ENCODE assay signal across 33 cellular contexts in the genomic region with DNA sequence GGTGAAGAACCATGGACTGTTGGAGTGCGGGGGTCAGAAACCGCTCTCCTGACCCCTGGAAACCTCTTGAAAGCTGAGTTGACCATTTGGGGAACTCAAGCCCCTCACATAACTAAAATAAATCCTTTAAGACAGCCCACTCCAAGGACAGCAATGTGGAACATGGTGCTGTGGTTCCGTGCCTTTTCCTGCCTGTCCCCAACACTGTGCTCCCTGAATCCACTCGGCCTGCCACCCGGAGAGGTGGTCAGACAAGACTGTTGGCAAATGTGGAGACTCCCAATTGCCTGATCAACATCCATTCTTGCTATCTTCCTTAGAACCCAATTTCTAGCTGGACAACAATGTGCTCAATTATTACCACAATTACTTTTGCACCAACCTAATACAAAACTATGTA.
"Had no signal": no experiment of that assay in that cellular context is flagged by ENCODE, and none has a peak within 500 bp of the region (broad histone marks: within the 10 kb centered on the region; RNA-seq: fewer than 3 reads in every experiment).

No MANE protein-coding gene starts in this region.

- DNase-seq: activated B cell treated with CpG ODN at 0.5 μM for 24 hours; activated CD4-positive, alpha-beta T cell treated with anti-CD3 and anti-CD28 coated beads for 48 hours; activated CD4-positive, alpha-beta T cell treated with anti-CD3 and anti-CD28 coated beads, Interleukin-2, amount 50 U/mL, for 1 hour; activated CD4-positive, alpha-beta T cell treated with anti-CD3 and anti-CD28 coated beads, Interleukin-2, amount 50 U/mL, for 48 hours; activated CD8-positive, alpha-beta memory T cell treated with anti-CD3 and anti-CD28 coated beads for 24 hours; activated CD8-positive, alpha-beta T cell treated with anti-CD3 and anti-CD28 coated beads for 36 hours; activated effector memory CD4-positive, alpha-beta T cell treated with Interleukin-2 at 50 U/mL for 16 hours; activated gamma-delta T cell treated with Interleukin-2 at 50 U/mL for 16 hours; activated naive CD4-positive, alpha-beta T cell treated with anti-CD3 and anti-CD28 coated beads for 36 hours; activated naive CD8-positive, alpha-beta T cell treated with anti-CD3 and anti-CD28 coated beads for 36 hours; activated naive CD8-positive, alpha-beta T cell treated with anti-CD3 and anti-CD28 coated beads, Interleukin-2, amount 50 U/mL, for 24 hours; activated T-cell treated with anti-CD3 and anti-CD28 coated beads, Interleukin-2, amount 50 U/mL, for 4 hours; adrenal gland; amygdala; aorta; body of pancreas; caudate nucleus; effector memory CD4-positive, alpha-beta T cell; endodermal cell; foreskin fibroblast; head of caudate nucleus; T-cell; T1000; WERI-Rb-1 had no signal

- H3K27me3 Mint-ChIP-seq: activated B cell treated with CpG ODN at 0.5 μM for 24 hours; activated CD8-positive, alpha-beta T cell treated with anti-CD3 and anti-CD28 coated beads for 36 hours; activated naive CD8-positive, alpha-beta T cell treated with anti-CD3 and anti-CD28 coated beads for 36 hours; activated naive CD8-positive, alpha-beta T cell treated with anti-CD3 and anti-CD28 coated beads, Interleukin-2, amount 50 U/mL, for 24 hours; dendritic cell treated with granulocyte-macrophage colony-stimulating factor and Interleukin-4, amounts not matched to agents 40 ng/mL and 50 ng/mL, for 4 days had no signal

- H3K9me3 Mint-ChIP-seq: activated B cell treated with CpG ODN at 0.5 μM for 24 hours; activated CD8-positive, alpha-beta T cell treated with anti-CD3 and anti-CD28 coated beads for 36 hours; activated naive CD4-positive, alpha-beta T cell treated with anti-CD3 and anti-CD28 coated beads for 36 hours; activated naive CD4-positive, alpha-beta T cell treated with anti-CD3 and anti-CD28 coated beads, Interleukin-2, amount 50 U/mL, for 24 hours; activated naive CD8-positive, alpha-beta T cell treated with anti-CD3 and anti-CD28 coated beads for 36 hours; activated naive CD8-positive, alpha-beta T cell treated with anti-CD3 and anti-CD28 coated beads, Interleukin-2, amount 50 U/mL, for 24 hours; activated T-cell treated with anti-CD3 and anti-CD28 coated beads, Interleukin-2, amount 50 U/mL, for 4 hours; activated T-helper 17 cell treated with anti-CD3 and anti-CD28 coated beads, Interleukin-2, amount 50 U/mL, for 72 hours; endodermal cell; T-cell; T-helper 1 cell treated with Interleukin-12 subunit alpha and Interleukin-12 subunit beta and Interleukin-4 antibody, amounts not matched to agents 30 μg/mL and 1 μg/mL, for 36 hours; T-helper 2 cell treated with Interferon-gamma antibody and Interleukin-4, amounts not matched to agents 5 μg/mL and 100 μg/mL, for 36 hours had no signal

- ATAC-seq: activated CD4-positive, CD25-positive, alpha-beta regulatory T cell treated with anti-CD3 and anti-CD28 coated beads, Interleukin-2, amount 50 U/mL, for 24 hours; activated CD8-positive, alpha-beta T cell treated with anti-CD3 and anti-CD28 coated beads for 36 hours; activated naive CD8-positive, alpha-beta T cell treated with anti-CD3 and anti-CD28 coated beads, Interleukin-2, amount 50 U/mL, for 24 hours; activated T-cell treated with anti-CD3 and anti-CD28 coated beads, Interleukin-2, amount 50 U/mL, for 4 hours; activated T-helper 17 cell treated with anti-CD3 and anti-CD28 coated beads, Interleukin-2, amount 50 U/mL, for 72 hours; body of pancreas; esophagus mucosa; T-cell had no signal

- H3K36me3 Mint-ChIP-seq: activated naive CD4-positive, alpha-beta T cell treated with anti-CD3 and anti-CD28 coated beads, Interleukin-2, amount 50 U/mL, for 24 hours; activated naive CD8-positive, alpha-beta T cell treated with anti-CD3 and anti-CD28 coated beads for 36 hours; T-cell had no signal

- H3K9me3 ChIP-seq: adrenal gland, body of pancreas had no signal

- H3K4me1 ChIP-seq: adrenal gland, body of pancreas had no signal

- H3K36me3 ChIP-seq: adrenal gland, WERI-Rb-1 had no signal

- H3K27me3 ChIP-seq: adrenal gland, body of pancreas had no signal

- H3K27ac ChIP-seq: adrenal gland, body of pancreas, coronary artery, dorsolateral prefrontal cortex, WERI-Rb-1 had no signal

- H3K4me3 Mint-ChIP-seq: activated B cell treated with CpG ODN at 0.5 μM for 24 hours; activated CD8-positive, alpha-beta T cell treated with anti-CD3 and anti-CD28 coated beads for 36 hours; activated naive CD4-positive, alpha-beta T cell treated with anti-CD3 and anti-CD28 coated beads for 36 hours; activated naive CD4-positive, alpha-beta T cell treated with anti-CD3 and anti-CD28 coated beads, Interleukin-2, amount 50 U/mL, for 24 hours; activated naive CD8-positive, alpha-beta T cell treated with anti-CD3 and anti-CD28 coated beads for 36 hours; activated naive CD8-positive, alpha-beta T cell treated with anti-CD3 and anti-CD28 coated beads, Interleukin-2, amount 50 U/mL, for 24 hours; activated T-cell treated with anti-CD3 and anti-CD28 coated beads, Interleukin-2, amount 50 U/mL, for 4 hours; activated T-helper 17 cell treated with anti-CD3 and anti-CD28 coated beads, Interleukin-2, amount 50 U/mL, for 72 hours; dendritic cell treated with granulocyte-macrophage colony-stimulating factor and Interleukin-4, amounts not matched to agents 40 ng/mL and 50 ng/mL, for 4 days; endodermal cell; T-cell; T-helper 1 cell treated with Interleukin-12 subunit alpha and Interleukin-12 subunit beta and Interleukin-4 antibody, amounts not matched to agents 30 μg/mL and 1 μg/mL, for 36 hours; T-helper 2 cell treated with Interferon-gamma antibody and Interleukin-4, amounts not matched to agents 5 μg/mL and 100 μg/mL, for 36 hours had no signal

- H3K4me3 ChIP-seq: adrenal gland, body of pancreas, coronary artery, dorsolateral prefrontal cortex had no signal

- H3K27ac Mint-ChIP-seq: activated B cell treated with CpG ODN at 0.5 μM for 24 hours; activated CD8-positive, alpha-beta T cell treated with anti-CD3 and anti-CD28 coated beads for 36 hours; activated naive CD4-positive, alpha-beta T cell treated with anti-CD3 and anti-CD28 coated beads for 36 hours; activated naive CD4-positive, alpha-beta T cell treated with anti-CD3 and anti-CD28 coated beads, Interleukin-2, amount 50 U/mL, for 24 hours; activated naive CD8-positive, alpha-beta T cell treated with anti-CD3 and anti-CD28 coated beads for 36 hours; activated naive CD8-positive, alpha-beta T cell treated with anti-CD3 and anti-CD28 coated beads, Interleukin-2, amount 50 U/mL, for 24 hours; activated T-helper 17 cell treated with anti-CD3 and anti-CD28 coated beads, Interleukin-2, amount 50 U/mL, for 72 hours; dendritic cell treated with granulocyte-macrophage colony-stimulating factor and Interleukin-4, amounts not matched to agents 40 ng/mL and 50 ng/mL, for 4 days; endodermal cell; T-cell; T-helper 1 cell treated with Interleukin-12 subunit alpha and Interleukin-12 subunit beta and Interleukin-4 antibody, amounts not matched to agents 30 μg/mL and 1 μg/mL, for 36 hours; T-helper 2 cell treated with Interferon-gamma antibody and Interleukin-4, amounts not matched to agents 5 μg/mL and 100 μg/mL, for 36 hours had no signal

- H3K4me1 Mint-ChIP-seq: activated B cell treated with CpG ODN at 0.5 μM for 24 hours; activated naive CD4-positive, alpha-beta T cell treated with anti-CD3 and anti-CD28 coated beads, Interleukin-2, amount 50 U/mL, for 24 hours; activated naive CD8-positive, alpha-beta T cell treated with anti-CD3 and anti-CD28 coated beads for 36 hours; activated naive CD8-positive, alpha-beta T cell treated with anti-CD3 and anti-CD28 coated beads, Interleukin-2, amount 50 U/mL, for 24 hours; activated T-helper 17 cell treated with anti-CD3 and anti-CD28 coated beads, Interleukin-2, amount 50 U/mL, for 72 hours; endodermal cell; T-cell had no signal
